In the genomic region with DNA sequence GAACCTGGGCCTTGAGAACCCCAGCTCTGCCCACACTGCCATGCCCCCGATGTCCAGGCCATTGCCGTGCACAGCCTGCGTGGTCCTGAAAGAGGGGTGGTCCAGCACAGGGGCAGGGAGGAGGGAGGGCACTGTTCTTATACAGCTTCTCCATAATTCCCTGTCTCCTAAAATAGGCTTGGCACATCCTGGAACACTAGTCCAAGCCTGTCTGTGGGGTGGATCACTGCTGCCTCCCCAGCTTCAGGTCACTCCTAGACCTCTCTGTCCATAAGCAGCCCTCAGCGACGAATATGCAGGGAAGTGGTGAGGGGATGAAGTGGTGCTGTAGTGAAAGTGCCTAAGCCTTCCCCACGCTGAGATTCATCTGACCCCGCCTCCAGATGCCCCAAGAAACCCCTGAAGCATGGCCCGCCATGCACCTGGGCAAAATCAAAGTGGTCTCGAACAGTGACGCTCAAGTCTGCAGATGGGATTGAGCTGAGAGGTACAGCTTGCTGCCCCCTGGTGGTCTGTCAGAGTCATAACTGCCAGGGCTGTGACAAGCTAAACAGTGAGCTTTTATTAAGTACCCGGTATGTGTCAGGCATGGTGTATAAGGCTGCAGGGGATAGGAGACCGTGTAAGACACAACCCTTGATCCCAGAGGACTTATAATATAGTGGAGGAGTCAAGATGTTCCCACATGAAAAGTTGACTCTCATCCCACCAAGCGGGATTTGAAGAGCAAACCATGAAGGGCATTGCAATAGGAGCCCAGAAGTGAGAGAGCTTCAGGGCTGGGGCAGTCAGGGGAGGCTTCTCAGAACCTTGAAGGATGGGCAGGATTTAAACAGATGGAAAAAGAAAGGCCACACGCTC, we compare ENCODE assay signal across 9 cellular contexts.
A peak's percentile ranks its signal among the peaks of the same experiment; 100 is the strongest.
DNase-seq lines count a peak whose midpoint lies in the region; ATAC-seq and TF ChIP-seq lines count a peak whose summit lies in the region.
"Had no signal": no experiment of that assay in that cellular context is flagged by ENCODE, and none has a peak within 500 bp of the region (broad histone marks: within the 10 kb centered on the region; RNA-seq: fewer than 3 reads in every experiment).

No MANE protein-coding gene starts in this region.

- no peak overlapping the region for H3K27ac ChIP-seq in OCI-LY7 (ENCODE audit: low read depth, low read length, poor library complexity, severe bottlenecking)
- H3K27ac ChIP-seq in neural cell (ENCODE audit: low read length) = no peak overlapping the region

- no peaks in the 10 kb centered on the region for H3K27me3 ChIP-seq in neural cell (ENCODE audit: insufficient read depth, low read depth, low read length)

- H3K4me1 ChIP-seq in OCI-LY7 (ENCODE audit: insufficient read depth, low read length, poor library complexity, severe bottlenecking) = peaks cover 4% of the 10 kb centered on the region

- BruUV-seq in Calu3 (replicated peaks; lab: Mats Ljungman, UMichigan) = no TSS peak
- no TSS peak for BruUV-seq in OCI-LY7 (replicated peaks; lab: Mats Ljungman, UMichigan)

- H3K4me3 Mint-ChIP-seq in Calu3 (ENCODE audit: low read depth, unreplicated experiment) = no peak overlapping the region
- H3K4me3 Mint-ChIP-seq: activated naive CD4-positive, alpha-beta T cell treated with anti-CD3 and anti-CD28 coated beads, Interleukin-2, amount 50 U/mL, for 24 hours had no signal

- no peaks in the 10 kb centered on the region for H3K9me3 Mint-ChIP-seq in Calu3 (ENCODE audit: low read depth, unreplicated experiment)
- H3K9me3 Mint-ChIP-seq: activated naive CD4-positive, alpha-beta T cell treated with anti-CD3 and anti-CD28 coated beads, Interleukin-2, amount 50 U/mL, for 24 hours had no signal

- no peaks in the 10 kb centered on the region for H3F3A ChIP-seq in neural cell (ENCODE audit: insufficient read depth, low read length, poor library complexity, severe bottlenecking)

- H3K4me1 Mint-ChIP-seq in Calu3 (ENCODE audit: low read depth, unreplicated experiment) = peaks cover 18% of the 10 kb centered on the region

- peaks cover 2% of the 10 kb centered on the region for H3K36me3 Mint-ChIP-seq in Calu3 (ENCODE audit: insufficient read depth, unreplicated experiment)
- H3K36me3 Mint-ChIP-seq: activated naive CD4-positive, alpha-beta T cell treated with anti-CD3 and anti-CD28 coated beads, Interleukin-2, amount 50 U/mL, for 24 hours had no signal

- no peak for TF ChIP-seq EP300 in neural cell (conservative IDR thresholded peaks at IDR 0.05; ENCODE audit: poor library complexity, severe bottlenecking)

- peak; percentile 85 for TF ChIP-seq RAD21 in neural cell (conservative IDR thresholded peaks at IDR 0.05)

- no peak overlapping the region for H3K9ac ChIP-seq in neural cell (ENCODE audit: low read length)

- no peaks in the 10 kb centered on the region for H3K79me2 ChIP-seq in OCI-LY7 (ENCODE audit: insufficient read depth, low read depth, low read length)
- H3K79me2 ChIP-seq in neural cell (replicated peaks; ENCODE audit: insufficient read depth, low read length) = no peaks in the 10 kb centered on the region

- intact Hi-C loops in Calu3 (cut with micrococcal nuclease; ENCODE audit: unreplicated experiment) = loop anchor here (1.0 kb wide), 1 partner anchor 103 kb away; no protein-coding TSS in a partner anchor
- intact Hi-C loops in OCI-LY7 (cut with micrococcal nuclease; ENCODE audit: unreplicated experiment) = loop anchor here (1.0 to 5.0 kb wide), 2 partner anchors 103 to 368 kb away; no protein-coding TSS in a partner anchor

- H3K9me3 ChIP-seq in OCI-LY7 (ENCODE audit: low read length) (no peaks in the 10 kb centered on the region), neural cell (ENCODE audit: low read length) (no peaks in the 10 kb centered on the region)

- CTCF ChIA-PET in Calu3 (lab: Charles Lee) (interaction anchor here (0.6 to 3.7 kb wide), 27 partner anchors 9 to 558 kb away, joined by 3 to 180 read pairs (median 5); partner anchors contain the start of gene FAM163A), OCI-LY7 (lab: Charles Lee; ENCODE audit: unreplicated experiment) (interaction anchor here (0.6 to 1.6 kb wide), 11 partner anchors 13 to 411 kb away, joined by 3 to 6 read pairs (median 3); no protein-coding TSS in a partner anchor)

- POLR2A ChIA-PET in OCI-LY7 (lab: Charles Lee) = interaction anchor here (0.6 to 1.5 kb wide), 6 partner anchors 13 to 1231 kb away, joined by 3 to 4 read pairs (median 4); no protein-coding TSS in a partner anchor

- peak; percentile 59 for ATAC-seq in GM21447 (IDR thresholded peaks at IDR 0.05; ENCODE audit: unreplicated experiment)

- no peak overlapping the region for H3K27ac Mint-ChIP-seq in Calu3 (ENCODE audit: unreplicated experiment)

- H3K36me3 ChIP-seq in OCI-LY7 (ENCODE audit: insufficient read depth, low read length) (no peaks in the 10 kb centered on the region), neural cell (ENCODE audit: insufficient read depth, low read length) (no peaks in the 10 kb centered on the region)

- no peaks in the 10 kb centered on the region for H4K20me1 ChIP-seq in OCI-LY7 (ENCODE audit: insufficient read depth, low read length)
- H4K20me1 ChIP-seq in neural cell (ENCODE audit: insufficient read depth) = no peaks in the 10 kb centered on the region

- H3K4me3 ChIP-seq in Jurkat, Clone E6-1 (ENCODE audit: low read length) = no peak overlapping the region
- H3K4me3 ChIP-seq in OCI-LY7 (ENCODE audit: low read depth, low read length, poor library complexity, severe bottlenecking) = no peak overlapping the region
- no peak overlapping the region for H3K4me3 ChIP-seq in neural cell (ENCODE audit: low read length)

- H3K9me2 ChIP-seq in OCI-LY7 (ENCODE audit: insufficient read depth, low read length) (no peaks in the 10 kb centered on the region), neural cell (ENCODE audit: insufficient read depth, low read length) (no peaks in the 10 kb centered on the region)

- peak; percentile 77 for DNase-seq in Calu3
- peak; percentile 78 for DNase-seq in Jurkat, Clone E6-1 (ENCODE audit: low read depth, low spot score)
- peak; percentile 81 for DNase-seq in OCI-LY7 (ENCODE audit: low spot score)
- DNase-seq in activated T-cell treated with anti-CD3 and anti-CD28 coated beads for 4 hours = peak; percentile 58
- DNase-seq in fibroblast of gingiva (ENCODE audit: low read depth) = peak; percentile 52
- DNase-seq in stromal cell of bone marrow (ENCODE audit: low read depth) = peak; percentile 32

- TF ChIP-seq CTCF in Calu3 (IDR thresholded peaks at IDR 0.05; ENCODE audit: unreplicated experiment) (peak; percentile 92), OCI-LY7 (conservative IDR thresholded peaks at IDR 0.05; ENCODE audit: low read length) (peak; percentile 94), neural cell (IDR thresholded peaks at IDR 0.05; ENCODE audit: poor library complexity, severe bottlenecking) (peak; percentile 94)

- peaks cover 76% of the 10 kb centered on the region for H3K27me3 Mint-ChIP-seq in Calu3 (ENCODE audit: unreplicated experiment)

- no peak overlapping the region for H3K4me2 ChIP-seq in OCI-LY7 (ENCODE audit: low read length)
- no peak overlapping the region for H3K4me2 ChIP-seq in neural cell (ENCODE audit: low read length)

- no peak overlapping the region for H2AFZ ChIP-seq in OCI-LY7 (ENCODE audit: low read length)
- H2AFZ ChIP-seq in neural cell (ENCODE audit: low read depth, low read length) = no peak overlapping the region

TF ChIP-seq in neural cell, 6 proteins besides CTCF, POLR2A, EP300 and RAD21:
- no peak for TF ChIP-seq MXI1 (conservative IDR thresholded peaks at IDR 0.05; ENCODE audit: poor library complexity, severe bottlenecking)
- TF ChIP-seq SMC3 (conservative IDR thresholded peaks at IDR 0.05; ENCODE audit: poor library complexity) = peak; percentile 96
- TF ChIP-seq POLR2AphosphoS5 (IDR thresholded peaks at IDR 0.05) = no peak
